In the genomic region with DNA sequence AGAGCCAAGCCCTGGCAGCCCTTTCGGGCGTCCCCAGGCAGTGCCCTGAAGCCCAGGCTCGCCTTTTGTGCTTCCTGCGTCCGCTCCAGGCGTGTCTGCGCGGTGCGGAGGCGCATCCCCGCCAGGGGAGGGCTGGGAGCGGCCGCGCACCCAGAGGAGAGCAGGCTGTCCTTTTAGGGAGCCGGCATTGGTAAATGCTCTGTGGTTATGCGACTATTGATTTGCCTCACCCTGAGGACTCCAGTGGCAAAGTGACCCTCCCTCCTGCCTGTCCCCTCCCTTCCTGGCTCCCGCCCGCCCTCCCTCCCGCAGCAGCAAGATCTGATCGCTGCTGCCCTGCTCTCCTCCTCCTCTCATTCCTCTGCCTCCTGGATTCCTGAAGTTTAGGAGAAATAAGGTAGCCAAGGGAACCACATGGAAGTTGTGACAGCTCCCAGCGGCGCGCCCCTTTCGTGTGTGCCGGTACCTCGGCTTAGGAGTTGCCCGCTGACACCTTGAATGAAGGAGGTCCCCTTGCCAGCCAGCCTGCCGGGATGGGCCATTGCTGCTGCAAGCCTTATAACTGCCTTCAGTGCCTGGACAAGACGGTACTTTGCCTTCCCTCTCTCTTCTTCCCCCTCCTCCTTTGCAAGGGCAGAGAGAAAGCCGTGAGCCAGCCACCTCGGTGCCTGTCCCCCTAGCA, we compare ENCODE assay signal across 8 cellular contexts.
DNase-seq lines count a peak whose midpoint lies in the region; ATAC-seq and TF ChIP-seq lines count a peak whose summit lies in the region.

No MANE protein-coding gene starts in this region.

- no CpG with 5 or more reads among the region's 31 CpGs for WGBS in H9 (ENCODE audit: extremely low coverage, insufficient read length, low lambda C conversion rate)

- no peak overlapping the region for H3K14ac ChIP-seq in H9 (ENCODE audit: insufficient read depth, low read length)

- H2BK12ac ChIP-seq in H9 (ENCODE audit: insufficient read length, low read depth, low read length) = no peak overlapping the region

- H3K9me3 Mint-ChIP-seq in H9 = no peaks in the 10 kb centered on the region

- H3K27me3 Mint-ChIP-seq in H9 (ENCODE audit: low read depth) = peaks cover 36% of the 10 kb centered on the region

- no peak overlapping the region for H2AK5ac ChIP-seq in H9 (ENCODE audit: insufficient read length, low read length)

- CTCF ChIA-PET in RWPE1 (lab: Yijun Ruan, JAX) = no interaction called here

- no peaks in the 10 kb centered on the region for H3K79me2 ChIP-seq in H9 (ENCODE audit: insufficient read depth, low read length)

- no peak overlapping the region for H2AFZ ChIP-seq in H9 (ENCODE audit: low read length)

- peak overlapping the region; percentile 69 to 91 for H3K4me3 Mint-ChIP-seq in H9

- no peak overlapping the region for H3K27ac ChIP-seq in H9 (ENCODE audit: insufficient read length, low read depth, low read length)
- H3K27ac ChIP-seq in RWPE1 = peak overlapping the region; percentile 72

- H3K4ac ChIP-seq in H9 (ENCODE audit: low read depth, low read length) = no peak overlapping the region

- intact Hi-C loops in Right ventricle myocardium superior (cut with DNase I) = no loop called here

- no peaks in the 10 kb centered on the region for H3K36me3 Mint-ChIP-seq in H9 (ENCODE audit: insufficient read depth in 1 of 3, low read depth in 3 of 3)

- peaks cover 9% of the 10 kb centered on the region for H3K23me2 ChIP-seq in H9 (ENCODE audit: insufficient read length, low read depth, low read length, poor library complexity, severe bottlenecking)

- H3T11ph ChIP-seq in H9 (ENCODE audit: low read length) = no peak overlapping the region

- no peak overlapping the region for H3K18ac ChIP-seq in H9 (ENCODE audit: insufficient read length, low read depth, low read length)

- no peaks in the 10 kb centered on the region for H3K4me1 ChIP-seq in H9 (ENCODE audit: insufficient read depth, low read length)

- H2BK20ac ChIP-seq in H9 (ENCODE audit: low read depth, low read length, poor library complexity, severe bottlenecking) = no peak overlapping the region

- POLR2A ChIA-PET in RWPE1 (lab: Yijun Ruan, JAX; ENCODE audit: low non-redundant PET) = no interaction called here

- ATAC-seq in Right ventricle myocardium superior (ENCODE audit: poor library complexity) = peak; percentile 93
- ATAC-seq in GM19324 (IDR thresholded peaks at IDR 0.05; ENCODE audit: low FRiP score, unreplicated experiment) = no peak
- no peak for ATAC-seq in GM18909 (IDR thresholded peaks at IDR 0.05; ENCODE audit: poor library complexity, unreplicated experiment)

- H2BK5ac ChIP-seq in H9 (ENCODE audit: insufficient read length, low read length) = no peak overlapping the region

- no peaks in the 10 kb centered on the region for H3K27me3 ChIP-seq in H9 (ENCODE audit: insufficient read depth, low read length)

- H3K9me3 ChIP-seq in H9 (ENCODE audit: control insufficient read depth, low read depth, low read length) = no peaks in the 10 kb centered on the region

- TF ChIP-seq CTCF in H9 (conservative IDR thresholded peaks at IDR 0.05) (no peak), RWPE1 (conservative IDR thresholded peaks at IDR 0.05; ENCODE audit: low read depth) (no peak)

- H4K91ac ChIP-seq in H9 (ENCODE audit: insufficient read length, low read depth, low read length) = no peak overlapping the region

- H4K20me1 ChIP-seq in H9 (ENCODE audit: control insufficient read depth, insufficient read depth, insufficient read length) = no peaks in the 10 kb centered on the region

- H2BK120ac ChIP-seq in H9 (ENCODE audit: low read depth, low read length, poor library complexity, severe bottlenecking) = no peak overlapping the region

- H3K56ac ChIP-seq in H9 (ENCODE audit: insufficient read length, low read depth, low read length) = no peak overlapping the region

- H3K27ac Mint-ChIP-seq in H9 = no peak overlapping the region

- no peaks in the 10 kb centered on the region for H3K79me1 ChIP-seq in H9 (ENCODE audit: insufficient read depth, low read depth, low read length, poor library complexity, severe bottlenecking)

- H3K4me1 Mint-ChIP-seq in H9 = peaks cover 22 to 24% of the 10 kb centered on the region in 2 experiments

- DNase-seq in H9 (peak; percentile 73), RWPE1 (ENCODE audit: low spot score) (peak; percentile 55), Right ventricle myocardium superior (peak; percentile 69), putamen (ENCODE audit: low spot score) (peak; percentile 31), GDM1 (lab: John Stamatoyannopoulos, UW) (no peak), HuH-7 (ENCODE audit: low spot score) (no peak)

- no peak overlapping the region for H4K8ac ChIP-seq in H9 (replicated peaks; ENCODE audit: insufficient read length, low read depth, low read length)

- no peak overlapping the region for H2BK15ac ChIP-seq in H9 (ENCODE audit: low read depth, low read length)

- H3K23ac ChIP-seq in H9 (ENCODE audit: insufficient read length, low read depth, low read length) = no peak overlapping the region

- H4K5ac ChIP-seq in H9 (ENCODE audit: insufficient read length, low read depth, low read length) = no peak overlapping the region

- peak overlapping the region; percentile 80 for H3K4me2 ChIP-seq in H9 (ENCODE audit: insufficient read depth, insufficient read length, low read length)

- no peak overlapping the region for H3K9ac ChIP-seq in H9 (ENCODE audit: extremely low read depth, insufficient read length, low read length)

Comparison
In these comparisons a context has a peak if more than half of its experiments do, and no peak if none do; other contexts are left out.
1. DNase-seq: peak in H9 (single experiment), RWPE1 (single experiment), Right ventricle myocardium superior (single experiment) and putamen (single experiment); none in GDM1 (single experiment) and HuH-7 (single experiment).